20 cellular contexts compared by ENCODE assay signal in genomic region chr1:18350783-18351182, GRCh38.
DNase-seq lines count a peak whose midpoint lies in the region; ATAC-seq, FAIRE-seq and TF ChIP-seq lines count a peak whose summit lies in the region.
"Had no signal": no experiment of that assay in that cellular context is flagged by ENCODE, and none has a peak within 500 bp of the region (broad histone marks: within the 10 kb centered on the region; RNA-seq: fewer than 3 reads in every experiment).

No MANE protein-coding gene starts in this region.

- H3K4me3 Mint-ChIP-seq in GM23338: no peak overlapping the region
- no peak overlapping the region for H3K4me3 Mint-ChIP-seq in T-helper 2 cell treated with Interferon-gamma antibody and Interleukin-4, amounts not matched to agents 5 μg/mL and 100 μg/mL, for 36 hours
- H3K4me3 Mint-ChIP-seq: CD14-positive monocyte; CD4-positive, alpha-beta T cell; CD8-positive, alpha-beta memory T cell; HFFc6 had no signal

- H2AK5ac ChIP-seq in H1 (ENCODE audit: low read depth, low read length) (no peak overlapping the region), mesendoderm (ENCODE audit: low read length) (no peak overlapping the region)

- H3K4me3 ChIP-seq in GM23338 (no peak overlapping the region), H1 (ENCODE audit: extremely low read depth in 1 of 4, insufficient read depth in 2 of 4, low read depth in 3 of 4, low read length in 4 of 4) (no peak overlapping the region), mesendoderm (ENCODE audit: low read length) (no peak overlapping the region)
- H3K4me3 ChIP-seq: GM12878, GM23248, HAP-1 had no signal

- H3K4ac ChIP-seq in H1 (replicated peaks; ENCODE audit: insufficient read length, low read depth, low read length) (no peak overlapping the region), mesendoderm (ENCODE audit: low read depth, low read length) (no peak overlapping the region)

- H2BK5ac ChIP-seq in H1 (ENCODE audit: low read depth, low read length): no peak overlapping the region
- no peak overlapping the region for H2BK5ac ChIP-seq in mesendoderm (ENCODE audit: low read length)

- H3F3A ChIP-seq in GM23338 (replicated peaks; ENCODE audit: low read depth): peaks cover 6% of the 10 kb centered on the region

- H4K91ac ChIP-seq in H1 (replicated peaks; ENCODE audit: insufficient read length, low read length): no peak overlapping the region

- no peak for FAIRE-seq in H1 (lab: Jason Lieb, UNC)
- FAIRE-seq: D721Med, GM12878, GM19239, H54 had no signal

- no peak overlapping the region for H2BK120ac ChIP-seq in H1 (replicated peaks; ENCODE audit: low read depth, low read length)
- no peak overlapping the region for H2BK120ac ChIP-seq in mesendoderm (ENCODE audit: low read depth, low read length)

- H3K4me1 Mint-ChIP-seq in GM23338: peaks cover 42% of the 10 kb centered on the region
- H3K4me1 Mint-ChIP-seq in T-helper 2 cell treated with Interferon-gamma antibody and Interleukin-4, amounts not matched to agents 5 μg/mL and 100 μg/mL, for 36 hours (ENCODE audit: low read depth): no peaks in the 10 kb centered on the region
- H3K4me1 Mint-ChIP-seq: CD14-positive monocyte; CD8-positive, alpha-beta memory T cell had no signal

- H4K20me1 ChIP-seq in GM23338 (replicated peaks; ENCODE audit: insufficient read depth) (no peaks in the 10 kb centered on the region), H1 (replicated peaks in 1 of 2; ENCODE audit: control insufficient read depth in 1 of 2, insufficient read depth in 2 of 2, low read length in 2 of 2) (no peaks in the 10 kb centered on the region)

- TF ChIP-seq CTCF in GM23338 (conservative IDR thresholded peaks at IDR 0.05; ENCODE audit: low read depth in 2 of 2) (no peak), H1 (IDR thresholded peaks at IDR 0.05; ENCODE audit: control extremely low read depth in 1 of 3, insufficient read depth in 1 of 3, low read depth in 1 of 3, low read length in 3 of 3) (no peak)

- H3K79me2 ChIP-seq in GM23338 (replicated peaks; ENCODE audit: insufficient read depth) (no peaks in the 10 kb centered on the region), H1 (ENCODE audit: control insufficient read depth in 1 of 2, insufficient read depth in 2 of 2, low read length in 2 of 2) (no peaks in the 10 kb centered on the region), mesendoderm (ENCODE audit: control insufficient read depth, insufficient read depth, low read length) (no peaks in the 10 kb centered on the region)

- POLR2A ChIA-PET in H1 (lab: Charles Lee; ENCODE audit: partially characterized antibody): no interaction called here

- H3K18ac ChIP-seq in H1 (ENCODE audit: extremely low read depth, low read length) (no peak overlapping the region), mesendoderm (ENCODE audit: low read length) (no peak overlapping the region)

- CTCF ChIA-PET in H1 (lab: Charles Lee; ENCODE audit: partially characterized antibody): interaction anchor here (0.7 to 1.7 kb wide), 6 partner anchors 22 to 428 kb away, joined by 3 to 6 read pairs (median 3); no protein-coding TSS in a partner anchor

- H2AFZ ChIP-seq in GM23338 (no peak overlapping the region), H1 (ENCODE audit: low read length) (no peak overlapping the region)
- H2AFZ ChIP-seq: GM23248 had no signal

- H3K14ac ChIP-seq in H1 (ENCODE audit: insufficient read length): no peak overlapping the region

- H3K4me2 ChIP-seq in GM23338 (no peak overlapping the region), H1 (ENCODE audit: insufficient read depth in 1 of 2, low read depth in 2 of 2, low read length in 2 of 2) (no peak overlapping the region), mesendoderm (ENCODE audit: low read length) (no peak overlapping the region)

- H3K27ac Mint-ChIP-seq in GM23338: 0 out of 2 replicates have a peak overlapping the region, but pooled peaks have one; percentile 29
- H3K27ac Mint-ChIP-seq in T-helper 2 cell treated with Interferon-gamma antibody and Interleukin-4, amounts not matched to agents 5 μg/mL and 100 μg/mL, for 36 hours: no peak overlapping the region
- H3K27ac Mint-ChIP-seq: CD14-positive monocyte; CD4-positive, alpha-beta T cell; CD8-positive, alpha-beta memory T cell; HFFc6 had no signal

- DNase-seq in GM23338 (ENCODE audit: low spot score): no peak
- no peak for DNase-seq in H1 (ENCODE audit: low read depth in 1 of 2, low spot score in 2 of 2)
- DNase-seq in mesendoderm: no peak
- DNase-seq in T-helper 2 cell treated with Interferon-gamma antibody and Interleukin-4, amounts not matched to agents 5 μg/mL and 100 μg/mL, for 36 hours (ENCODE audit: low spot score): no peak
- DNase-seq: CD4-positive, alpha-beta T cell; CD8-positive, alpha-beta memory T cell; DMS 273 treated with DMSO at 0.1 percent for 48 hours; DMS79; EL; GDM1; GM23248; HFFc6 had no signal

- no peaks in the 10 kb centered on the region; the same call in 2 of the 3 replicates for H3K36me3 Mint-ChIP-seq in GM23338 (ENCODE audit: low read depth)
- no peaks in the 10 kb centered on the region for H3K36me3 Mint-ChIP-seq in T-helper 2 cell treated with Interferon-gamma antibody and Interleukin-4, amounts not matched to agents 5 μg/mL and 100 μg/mL, for 36 hours (ENCODE audit: low read depth)
- H3K36me3 Mint-ChIP-seq: CD14-positive monocyte; CD8-positive, alpha-beta memory T cell had no signal

- H3K79me1 ChIP-seq in H1 (ENCODE audit: low read depth, low read length): no peaks in the 10 kb centered on the region
- H3K79me1 ChIP-seq in mesendoderm (ENCODE audit: low read length): no peaks in the 10 kb centered on the region

- no peak for TF ChIP-seq EP300 in H1 (IDR thresholded peaks at IDR 0.05; ENCODE audit: borderline replicate concordance in 1 of 2, low read depth in 2 of 2, low read length in 2 of 2)

- H3K56ac ChIP-seq in H1 (replicated peaks; ENCODE audit: insufficient read length, low read depth, low read length) (no peak overlapping the region), mesendoderm (ENCODE audit: low read length) (peak overlapping the region; percentile 10)

- ATAC-seq in GM23338 (peak; percentile 20; the same call in 2 of the 3 replicates), HG02623 (IDR thresholded peaks at IDR 0.05; ENCODE audit: unreplicated experiment) (no peak), HG03442 (IDR thresholded peaks at IDR 0.05; ENCODE audit: unreplicated experiment) (no peak)
- ATAC-seq: GM12878 had no signal

- H4K8ac ChIP-seq in H1 (ENCODE audit: extremely low read depth, insufficient read depth, low read length) (no peak overlapping the region), mesendoderm (ENCODE audit: low read depth, low read length) (no peak overlapping the region)

- 88% methylated on average over 17 of the region's 17 CpGs; no CpG with 5 or more reads in 1 of the 2 experiments for WGBS in H1 (ENCODE audit: extremely low coverage in 1 of 2, insufficient coverage in 1 of 2, insufficient read length in 1 of 2, insufficient replicate concordance in 2 of 2, low coverage in 1 of 2, low lambda C conversion rate in 2 of 2, missing lambda C conversion rate in 1 of 2), 2 experiments
- no CpG with 5 or more reads among the region's 17 CpGs for WGBS in mesendoderm (ENCODE audit: extremely low coverage, insufficient coverage, low lambda C conversion rate)

- no peak for TF ChIP-seq RAD21 in H1 (IDR thresholded peaks at IDR 0.05 in 1 of 2, conservative IDR thresholded peaks at IDR 0.05 in 1 of 2; ENCODE audit: low read depth in 2 of 2, low read length in 2 of 2)

- H4K5ac ChIP-seq in H1 (ENCODE audit: insufficient read length, low read depth, low read length) (no peak overlapping the region), mesendoderm (ENCODE audit: low read length) (no peak overlapping the region)

- TF ChIP-seq POLR2A in H1 (IDR thresholded peaks at IDR 0.05; ENCODE audit: control extremely low read depth in 1 of 2, low read depth in 2 of 2, low read length in 2 of 2): no peak

- H3K9me2 ChIP-seq in GM23338 (ENCODE audit: insufficient read depth): no peaks in the 10 kb centered on the region

- H3K4me1 ChIP-seq in GM23338 (ENCODE audit: insufficient read depth) (peaks cover 38% of the 10 kb centered on the region), H1 (replicated peaks in 1 of 4; ENCODE audit: control insufficient read depth in 3 of 4, insufficient read depth in 4 of 4, low read length in 3 of 4) (peaks cover 3 to 7% (median 6%) of the 10 kb centered on the region in 4 experiments; a peak in 6 of 7 replicates), mesendoderm (ENCODE audit: control insufficient read depth, low read depth, low read length) (peaks cover 7% of the 10 kb centered on the region)

- H3K27ac ChIP-seq in GM23338 (ENCODE audit: low read depth) (no peak overlapping the region), H1 (ENCODE audit: low read depth, low read length) (no peak overlapping the region), mesendoderm (ENCODE audit: low read depth, low read length) (no peak overlapping the region)
- H3K27ac ChIP-seq: GM23248 had no signal

- no peaks in the 10 kb centered on the region for H3K23me2 ChIP-seq in H1 (ENCODE audit: low read depth, low read length)

- H3K9ac ChIP-seq in H1 (replicated peaks in 1 of 4; ENCODE audit: extremely low read depth in 1 of 4, low read depth in 3 of 4, low read length in 3 of 4) (no peak overlapping the region), mesendoderm (ENCODE audit: low read length) (no peak overlapping the region)
- H3K9ac ChIP-seq: GM23248 had no signal

- peaks cover 10% of the 10 kb centered on the region for H3K27me3 Mint-ChIP-seq in GM23338 (ENCODE audit: insufficient read depth, low read depth, poor library complexity)
- peaks cover 8% of the 10 kb centered on the region for H3K27me3 Mint-ChIP-seq in T-helper 2 cell treated with Interferon-gamma antibody and Interleukin-4, amounts not matched to agents 5 μg/mL and 100 μg/mL, for 36 hours (ENCODE audit: low read depth)

- H2BK12ac ChIP-seq in H1 (ENCODE audit: low read depth, low read length): peak overlapping the region; percentile 72; the same call in 1 of the 2 replicates

- H3K36me3 ChIP-seq in GM23338 (ENCODE audit: insufficient read depth): no peaks in the 10 kb centered on the region
- H3K36me3 ChIP-seq in H1 (ENCODE audit: control insufficient read depth in 2 of 4, insufficient read depth in 4 of 4, low read length in 3 of 4): no peaks in the 10 kb centered on the region
- H3K36me3 ChIP-seq in mesendoderm (ENCODE audit: control insufficient read depth, insufficient read depth, low read length): no peaks in the 10 kb centered on the region
- H3K36me3 ChIP-seq: HAP-1 had no signal

- H3K9me3 Mint-ChIP-seq in GM23338: no peaks in the 10 kb centered on the region
- no peaks in the 10 kb centered on the region for H3K9me3 Mint-ChIP-seq in T-helper 2 cell treated with Interferon-gamma antibody and Interleukin-4, amounts not matched to agents 5 μg/mL and 100 μg/mL, for 36 hours
- H3K9me3 Mint-ChIP-seq: CD4-positive, alpha-beta T cell had no signal

- H2BK15ac ChIP-seq in H1 (ENCODE audit: low read length) (0 out of 2 replicates have a peak overlapping the region, but pooled peaks have one; percentile 68), mesendoderm (replicated peaks; ENCODE audit: low read depth) (no peak overlapping the region)

- no peak overlapping the region for H2BK20ac ChIP-seq in H1 (ENCODE audit: low read length)

- H3K23ac ChIP-seq in H1 (ENCODE audit: insufficient read length) (no peak overlapping the region), mesendoderm (ENCODE audit: low read length) (no peak overlapping the region)

- H3K9me3 ChIP-seq in H1 (ENCODE audit: insufficient read depth in 2 of 2, low read depth in 1 of 2, low read length in 1 of 2): no peaks in the 10 kb centered on the region
- H3K9me3 ChIP-seq: HAP-1 had no signal

- H3K27me3 ChIP-seq in GM23338 (ENCODE audit: insufficient read depth): no peaks in the 10 kb centered on the region
- no peaks in the 10 kb centered on the region; a peak in 2 of 7 replicates for H3K27me3 ChIP-seq in H1 (replicated peaks in 1 of 4; ENCODE audit: control insufficient read depth in 3 of 4, extremely low read depth in 1 of 4, insufficient read depth in 3 of 4, low read length in 3 of 4)
- H3K27me3 ChIP-seq in mesendoderm (ENCODE audit: insufficient read depth, low read length, poor library complexity): no peaks in the 10 kb centered on the region
